In genomic region chr7:105602325-105603305, GRCh38 we compare ENCODE assay signal across 2 cellular contexts.
TF ChIP-seq lines count a peak whose summit lies in the region.

No MANE protein-coding gene starts in this region.

TF ChIP-seq in SK-N-SH treated with all-trans-retinoic acid at 6 μM for 48 hours, 23 proteins besides CTCF, POLR2A, EP300 and RAD21 (continued from another document):
- TF ChIP-seq CREB5 (CRISPR knock-in tag; IDR thresholded peaks at IDR 0.05; ENCODE audit: low read depth) (no peak), SNAI2 (CRISPR knock-in tag; IDR thresholded peaks at IDR 0.05) (no peak), ZC3H10 (CRISPR knock-in tag; IDR thresholded peaks at IDR 0.05) (no peak), RARB (CRISPR knock-in tag; IDR thresholded peaks at IDR 0.05) (no peak), BACH2 (CRISPR knock-in tag; IDR thresholded peaks at IDR 0.05; ENCODE audit: borderline replicate concordance) (no peak), CSDC2 (CRISPR knock-in tag; IDR thresholded peaks at IDR 0.05) (no peak), PPARA (CRISPR knock-in tag; IDR thresholded peaks at IDR 0.05; ENCODE audit: borderline replicate concordance) (no peak), TSHZ2 (CRISPR knock-in tag; IDR thresholded peaks at IDR 0.05) (no peak), GLIS3 (CRISPR knock-in tag; IDR thresholded peaks at IDR 0.05) (no peak), CSRNP3 (CRISPR knock-in tag; IDR thresholded peaks at IDR 0.05) (no peak), ISL1 (CRISPR knock-in tag; IDR thresholded peaks at IDR 0.05) (no peak), ZFP30 (CRISPR knock-in tag; IDR thresholded peaks at IDR 0.05) (no peak), TCF4 (CRISPR knock-in tag; IDR thresholded peaks at IDR 0.05; ENCODE audit: borderline replicate concordance) (no peak), ESRRG (CRISPR knock-in tag; IDR thresholded peaks at IDR 0.05) (no peak)
TF ChIP-seq in SK-N-SH treated with all-trans-retinoic acid at 6 μM for 48 hours: peak in this region for 0.

TF ChIP-seq in K562, 482 proteins besides CTCF, POLR2A, EP300 and RAD21 (continued from another document):
- no peak for TF ChIP-seq DEAF1 (CRISPR knock-in tag; IDR thresholded peaks at IDR 0.05)
- no peak for TF ChIP-seq KAT7 (CRISPR knock-in tag; IDR thresholded peaks at IDR 0.05; ENCODE audit: borderline replicate concordance)
- 0 out of 2 replicates have a peak, but pooled peaks have one; percentile 51 for TF ChIP-seq ZNF121 (CRISPR knock-in tag; conservative IDR thresholded peaks at IDR 0.05)
- no peak for TF ChIP-seq HNRNPH1 (optimal IDR thresholded peaks at IDR 0.05; ENCODE audit: low read depth, low read length)
- TF ChIP-seq POLR2AphosphoS5 (IDR thresholded peaks at IDR 0.05; ENCODE audit: control insufficient read depth, insufficient read depth, low read depth, low read length): no peak
